In genomic region chrX:64850371-64851082, GRCh38 we compare ENCODE assay signal across 12 cellular contexts.
DNase-seq lines count a peak whose midpoint lies in the region; ATAC-seq and TF ChIP-seq lines count a peak whose summit lies in the region.
"Had no signal": no experiment of that assay in that cellular context is flagged by ENCODE, and none has a peak within 500 bp of the region (broad histone marks: within the 10 kb centered on the region; RNA-seq: fewer than 3 reads in every experiment).

No MANE protein-coding gene starts in this region.

- no peaks in the 10 kb centered on the region for H3K4me1 ChIP-seq in upper lobe of right lung

- H3K4me3 ChIP-seq in upper lobe of right lung, result no peak overlapping the region

- H3K27me3 ChIP-seq in CD4-positive, alpha-beta T cell (ENCODE audit: control insufficient read depth, insufficient read depth, low read length), result no peaks in the 10 kb centered on the region
- H3K27me3 ChIP-seq in upper lobe of right lung, result no peaks in the 10 kb centered on the region
- H3K27me3 ChIP-seq: brain microvascular endothelial cell had no signal

- H3K9me3 ChIP-seq in CD4-positive, alpha-beta T cell (ENCODE audit: control insufficient read depth, low read length), result peaks cover 70% of the 10 kb centered on the region
- H3K9me3 ChIP-seq in upper lobe of right lung, result no peaks in the 10 kb centered on the region

- POLR2A ChIA-PET in CD4-positive, alpha-beta T cell (lab: Charles Lee), result no interaction called here

- CTCF ChIA-PET in CD4-positive, alpha-beta T cell (lab: Charles Lee), result no interaction called here

- peaks cover 20% of the 10 kb centered on the region for H3K36me3 Mint-ChIP-seq in CD4-positive, alpha-beta T cell (ENCODE audit: low read depth)
- peaks cover 9% of the 10 kb centered on the region for H3K36me3 Mint-ChIP-seq in activated T-helper 17 cell treated with anti-CD3 and anti-CD28 coated beads, Interleukin-2, amount 50 U/mL, for 72 hours (ENCODE audit: low read depth)
- no peaks in the 10 kb centered on the region for H3K36me3 Mint-ChIP-seq in CD14-positive monocyte

- no peak overlapping the region for H3K27ac ChIP-seq in CD4-positive, alpha-beta T cell (ENCODE audit: low read depth, low read length)
- H3K27ac ChIP-seq in upper lobe of right lung, result no peak overlapping the region
- H3K27ac ChIP-seq: brain microvascular endothelial cell had no signal

- peak overlapping the region; percentile 60 for H3K27ac Mint-ChIP-seq in CD4-positive, alpha-beta T cell
- peak overlapping the region; percentile 91 for H3K27ac Mint-ChIP-seq in activated T-helper 17 cell treated with anti-CD3 and anti-CD28 coated beads, Interleukin-2, amount 50 U/mL, for 72 hours
- peak overlapping the region in 1 of 7 donors; percentile 37 for H3K27ac Mint-ChIP-seq in CD14-positive monocyte

- H3K36me3 ChIP-seq in upper lobe of right lung, result no peaks in the 10 kb centered on the region
- H3K36me3 ChIP-seq: brain microvascular endothelial cell had no signal

- peaks cover 10% of the 10 kb centered on the region for H3K4me1 Mint-ChIP-seq in CD4-positive, alpha-beta T cell (ENCODE audit: low read depth)
- H3K4me1 Mint-ChIP-seq in activated T-helper 17 cell treated with anti-CD3 and anti-CD28 coated beads, Interleukin-2, amount 50 U/mL, for 72 hours, result peaks cover 21% of the 10 kb centered on the region
- H3K4me1 Mint-ChIP-seq in CD14-positive monocyte, result no peaks in the 10 kb centered on the region

- H3K9me3 Mint-ChIP-seq in CD4-positive, alpha-beta T cell, result peaks cover 4% of the 10 kb centered on the region
- peaks cover 13% of the 10 kb centered on the region for H3K9me3 Mint-ChIP-seq in activated T-helper 17 cell treated with anti-CD3 and anti-CD28 coated beads, Interleukin-2, amount 50 U/mL, for 72 hours
- H3K9me3 Mint-ChIP-seq in CD14-positive monocyte, result peaks cover 0 to 17% (median 5%) of the 10 kb centered on the region in 7 donors

- no peak for TF ChIP-seq CTCF in CD4-positive, alpha-beta T cell (IDR thresholded peaks at IDR 0.05)
- TF ChIP-seq CTCF in CD14-positive monocyte (IDR thresholded peaks at IDR 0.05) (no peak), upper lobe of right lung (IDR thresholded peaks at IDR 0.05) (no peak)

- intact Hi-C loops in CD4-positive, alpha-beta T cell (cut with DNase I, micrococcal nuclease), result no loop called here
- intact Hi-C loops in CD14-positive monocyte (cut with micrococcal nuclease), result no loop called here
- intact Hi-C loops in upper lobe of right lung (cut with DNase I), result no loop called here

- DNase-seq in CD4-positive, alpha-beta T cell, result peak in 1 of 10 experiments; percentile 1
- DNase-seq in CD14-positive monocyte (ENCODE audit: low spot score) (no peak), NCI-H146 treated with DMSO at 0.1 percent for 48 hours (lab: John Stamatoyannopoulos, UW; ENCODE audit: unreplicated experiment) (no peak), upper lobe of right lung (no peak)
- DNase-seq: brain microvascular endothelial cell, C1 segment of cervical spinal cord, kidney glomerular epithelial cell had no signal

- H3K4me3 Mint-ChIP-seq in CD4-positive, alpha-beta T cell, result no peak overlapping the region
- H3K4me3 Mint-ChIP-seq in activated T-helper 17 cell treated with anti-CD3 and anti-CD28 coated beads, Interleukin-2, amount 50 U/mL, for 72 hours, result no peak overlapping the region
- no peak overlapping the region for H3K4me3 Mint-ChIP-seq in CD14-positive monocyte

- no peaks in the 10 kb centered on the region for H3K27me3 Mint-ChIP-seq in CD4-positive, alpha-beta T cell
- no peaks in the 10 kb centered on the region for H3K27me3 Mint-ChIP-seq in activated T-helper 17 cell treated with anti-CD3 and anti-CD28 coated beads, Interleukin-2, amount 50 U/mL, for 72 hours
- H3K27me3 Mint-ChIP-seq in CD14-positive monocyte (ENCODE audit: low read depth in 3 of 3), result peaks cover 0 to 2% (median 0%) of the 10 kb centered on the region in 3 donors

- no peak for ATAC-seq in CD4-positive, alpha-beta T cell (ENCODE audit: poor library complexity)
- ATAC-seq in GM18867 (IDR thresholded peaks at IDR 0.05; ENCODE audit: unreplicated experiment), result peak; percentile 70
- ATAC-seq in HG03175 (IDR thresholded peaks at IDR 0.05; ENCODE audit: unreplicated experiment), result peak; percentile 66
- peak; percentile 75 for ATAC-seq in activated T-helper 17 cell treated with anti-CD3 and anti-CD28 coated beads, Interleukin-2, amount 50 U/mL, for 72 hours (replicated peaks)
- no peak for ATAC-seq in HG03039 (IDR thresholded peaks at IDR 0.05; ENCODE audit: unreplicated experiment)
- ATAC-seq in upper lobe of right lung, result no peak
- ATAC-seq: HCT116 had no signal

Comparison
In these comparisons a context has a peak if more than half of its experiments do, and no peak if none do; other contexts are left out.
1. ATAC-seq: peak in GM18867 (single experiment), HG03175 (single experiment) and activated T-helper 17 cell treated with anti-CD3 and anti-CD28 coated beads, Interleukin-2, amount 50 U/mL, for 72 hours (single experiment); none in CD4-positive, alpha-beta T cell (single experiment), HG03039 (single experiment) and upper lobe of right lung (single experiment).